Comparison of ENCODE assay signal across 12 cellular contexts in genomic region chr2:101734511-101735165, GRCh38. TPM values are rescaled to one million over a fixed set of nuclear protein-coding genes. Genes with fewer than 3 reads are reported as not detected.
A peak's percentile ranks its signal among the peaks of the same experiment; 100 is the strongest.
DNase-seq lines count a peak whose midpoint lies in the region; ATAC-seq, FAIRE-seq and TF ChIP-seq lines count a peak whose summit lies in the region.
"Had no signal": no experiment of that assay in that cellular context is flagged by ENCODE, and none has a peak within 500 bp of the region (broad histone marks: within the 10 kb centered on the region; RNA-seq: fewer than 3 reads in every experiment).

No MANE protein-coding gene starts in this region.

- H3K4me3 ChIP-seq in heart right ventricle (no peak overlapping the region), foreskin fibroblast (ENCODE audit: low read depth in 1 of 2, low read length in 2 of 2) (no peak overlapping the region)

- H3K9me3 ChIP-seq in T-helper 17 cell (ENCODE audit: control insufficient read depth, low read length, poor library complexity, severe bottlenecking) (no peaks in the 10 kb centered on the region), heart right ventricle (no peaks in the 10 kb centered on the region)

- 74 to 79% methylated on average over 8 of the region's 8 CpGs for WGBS in heart right ventricle, 2 donors

- intact Hi-C loops in Calu3 (cut with micrococcal nuclease; ENCODE audit: unreplicated experiment) (loop anchor here (5.0 kb wide), 1 partner anchor 217 kb away; no protein-coding TSS in a partner anchor), heart right ventricle (cut with DNase I) (no loop called here)

- peak overlapping the region in 8 of 10 donors; percentile 11 to 74 (median 52) for H3K27ac ChIP-seq in heart right ventricle

- H3K27me3 Mint-ChIP-seq in Calu3 (ENCODE audit: unreplicated experiment) (no peaks in the 10 kb centered on the region), T-helper 17 cell (no peaks in the 10 kb centered on the region)
- H3K27me3 Mint-ChIP-seq: activated CD4-positive, alpha-beta memory T cell treated with anti-CD3 and anti-CD28 coated beads for 36 hours had no signal

- H3K36me3 ChIP-seq in heart right ventricle: no peaks in the 10 kb centered on the region

- no peak for FAIRE-seq in H54 (lab: Jason Lieb, UNC)

- H3K36me3 Mint-ChIP-seq in Calu3 (ENCODE audit: insufficient read depth, unreplicated experiment): peaks cover 10% of the 10 kb centered on the region
- no peaks in the 10 kb centered on the region for H3K36me3 Mint-ChIP-seq in T-helper 17 cell (ENCODE audit: low read depth)
- H3K36me3 Mint-ChIP-seq: activated CD4-positive, alpha-beta memory T cell treated with anti-CD3 and anti-CD28 coated beads for 36 hours had no signal

- ATAC-seq in T-helper 17 cell (no peak), heart right ventricle (no peak), HG02763 (IDR thresholded peaks at IDR 0.05; ENCODE audit: unreplicated experiment) (no peak)

- peaks cover 69% of the 10 kb centered on the region for H3K4me1 Mint-ChIP-seq in Calu3 (ENCODE audit: low read depth, unreplicated experiment)
- H3K4me1 Mint-ChIP-seq in T-helper 17 cell: peaks cover 59% of the 10 kb centered on the region

- no peak for DNase-seq in Calu3
- no peak for DNase-seq in T-helper 17 cell
- no peak for DNase-seq in heart right ventricle
- peak; percentile 76 for DNase-seq in pons (ENCODE audit: low spot score)
- no peak for DNase-seq in foreskin fibroblast
- no peak for DNase-seq in H54 (ENCODE audit: insufficient read length, low spot score)
- DNase-seq in activated CD4-positive, alpha-beta T cell treated with anti-CD3 and anti-CD28 coated beads for 1 hour: no peak
- DNase-seq: activated CD4-positive, alpha-beta memory T cell treated with anti-CD3 and anti-CD28 coated beads for 36 hours; activated gamma-delta T cell treated with Interleukin-2 at 50 U/mL for 16 hours; OCI-M1; T-helper 2 cell had no signal

- H3K27ac Mint-ChIP-seq in Calu3 (ENCODE audit: unreplicated experiment): peak overlapping the region; percentile 46
- peak overlapping the region; percentile 91 for H3K27ac Mint-ChIP-seq in T-helper 17 cell
- H3K27ac Mint-ChIP-seq: activated CD4-positive, alpha-beta memory T cell treated with anti-CD3 and anti-CD28 coated beads for 36 hours had no signal

- H3K4me3 Mint-ChIP-seq in Calu3 (ENCODE audit: low read depth, unreplicated experiment): no peak overlapping the region
- no peak overlapping the region for H3K4me3 Mint-ChIP-seq in T-helper 17 cell
- H3K4me3 Mint-ChIP-seq: activated CD4-positive, alpha-beta memory T cell treated with anti-CD3 and anti-CD28 coated beads for 36 hours had no signal

- TF ChIP-seq CTCF in Calu3 (IDR thresholded peaks at IDR 0.05; ENCODE audit: unreplicated experiment): no peak
- no peak for TF ChIP-seq CTCF in heart right ventricle (IDR thresholded peaks at IDR 0.05)
- TF ChIP-seq CTCF in foreskin fibroblast (IDR thresholded peaks at IDR 0.05; ENCODE audit: low read depth, low read length): no peak

- H3K27me3 ChIP-seq in heart right ventricle: no peaks in the 10 kb centered on the region

- BruUV-seq in Calu3 (replicated peaks; lab: Mats Ljungman, UMichigan): no TSS peak

- H3K9me3 Mint-ChIP-seq in Calu3 (ENCODE audit: low read depth, unreplicated experiment): no peaks in the 10 kb centered on the region
- H3K9me3 Mint-ChIP-seq: activated CD4-positive, alpha-beta memory T cell treated with anti-CD3 and anti-CD28 coated beads for 36 hours had no signal

- TF ChIP-seq POLR2A in H54 (IDR thresholded peaks at IDR 0.05; ENCODE audit: low read depth, low read length): no peak

- H3K4me1 ChIP-seq in heart right ventricle: peaks cover 30 to 98% (median 88%) of the 10 kb centered on the region in 9 donors

- CTCF ChIA-PET in Calu3 (lab: Charles Lee): interaction anchor here (0.5 to 0.6 kb wide), 2 partner anchors 281 to 320 kb away, joined by 4 read pairs; no protein-coding TSS in a partner anchor

RNA-seq across cellular contexts. Expression of gene MAP4K4, which starts 37.1 kb away (rescaled TPM):
- 136 and 151 TPM in 2 replicates for total RNA-seq in Calu3 (2022)
- 100 to 1,000 TPM in 1 of 2 donors, 10 to 100 TPM in 1; 98.1 to 102 TPM for total RNA-seq in T-helper 17 cell
- total RNA-seq in heart right ventricle: 100 to 1,000 TPM in 5 of 10 donors, 10 to 100 TPM in 5; 74.5 to 116 (median 96.0) TPM
- polyA plus RNA-seq in heart right ventricle: 10 to 100 TPM; 44.3 to 46.2 TPM
